8 cellular contexts compared by ENCODE assay signal in the genomic region with DNA sequence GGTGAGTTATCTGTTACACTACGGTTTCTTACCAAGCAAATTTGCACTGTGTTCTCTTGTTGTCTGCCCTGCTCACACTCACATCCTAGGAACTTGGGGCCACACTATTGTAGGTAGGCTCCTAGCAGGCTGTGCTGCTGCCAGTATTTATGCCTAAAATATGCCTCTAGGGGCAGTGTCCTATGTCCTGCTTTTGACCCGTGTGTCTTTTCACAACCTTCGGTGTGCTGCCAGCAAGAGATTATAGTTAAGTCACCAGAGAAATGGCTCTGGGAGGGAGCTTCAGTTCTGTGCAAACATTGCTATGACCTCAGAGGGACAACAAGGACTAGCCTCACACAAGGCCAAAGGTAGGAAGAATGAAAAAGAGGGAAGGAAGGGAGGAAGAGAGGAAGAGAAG.
A peak's percentile ranks its signal among the peaks of the same experiment; 100 is the strongest.
DNase-seq lines count a peak whose midpoint lies in the region; ATAC-seq and TF ChIP-seq lines count a peak whose summit lies in the region.

No MANE protein-coding gene starts in this region.

- DNase-seq in HCEC 1CT (peak; percentile 9), NCI-H69 (lab: John Stamatoyannopoulos, UW) (peak; percentile 10), iPS DF 4.7 (ENCODE audit: extremely low read depth, low spot score) (peak; percentile 33), NCI-H2029 (lab: John Stamatoyannopoulos, UW) (no peak), anterior cingulate cortex (lab: John Stamatoyannopoulos, UW) (no peak)
- DNase-seq in NK-92 treated with Interleukin-12 subunit alpha and Interleukin-12 subunit beta, amount 100 ng/mL, for 24 hours (lab: John Stamatoyannopoulos, UW): no peak

- peak; percentile 63 for TF ChIP-seq CTCF in GM12873 (IDR thresholded peaks at IDR 0.05; ENCODE audit: insufficient read depth, low read depth, low read length, missing control alignments)

- ATAC-seq in GM18873 (IDR thresholded peaks at IDR 0.05; ENCODE audit: low FRiP score, unreplicated experiment): no peak

Comparison
In these comparisons a context has a peak if more than half of its experiments do, and no peak if none do; other contexts are left out.
1. DNase-seq: peak in HCEC 1CT (single experiment), NCI-H69 (single experiment) and iPS DF 4.7 (single experiment); none in NCI-H2029 (single experiment), NK-92 treated with Interleukin-12 subunit alpha and Interleukin-12 subunit beta, amount 100 ng/mL, for 24 hours (single experiment) and anterior cingulate cortex (0 of 58).